ENCODE assay signal across 25 cellular contexts in genomic region chr10:5360318-5360915, GRCh38. TPM values are rescaled to one million over a fixed set of nuclear protein-coding genes. Genes with fewer than 3 reads are reported as not detected.
"Had no signal": no experiment of that assay in that cellular context is flagged by ENCODE, and none has a peak within 500 bp of the region (broad histone marks: within the 10 kb centered on the region; RNA-seq: fewer than 3 reads in every experiment).

No MANE protein-coding gene starts in this region.

- H3K4me3 Mint-ChIP-seq: activated CD4-positive, alpha-beta memory T cell treated with anti-CD3 and anti-CD28 coated beads for 36 hours; activated naive CD8-positive, alpha-beta T cell treated with anti-CD3 and anti-CD28 coated beads, Interleukin-2, amount 50 U/mL, for 24 hours; activated T-cell treated with anti-CD3 and anti-CD28 coated beads, Interleukin-2, amount 50 U/mL, for 72 hours; nephron; T-helper 17 cell had no signal

- H3K4me1 ChIP-seq: heart right ventricle, parathyroid adenoma, upper lobe of left lung had no signal

- H3K9me3 ChIP-seq: heart right ventricle, upper lobe of left lung had no signal

- DNase-seq: activated CD4-positive, alpha-beta memory T cell treated with anti-CD3 and anti-CD28 coated beads for 36 hours; activated CD4-positive, alpha-beta T cell treated with anti-CD3 and anti-CD28 coated beads for 48 hours; activated effector memory CD4-positive, alpha-beta T cell treated with Interleukin-2 at 50 U/mL for 16 hours; activated naive CD4-positive, alpha-beta T cell treated with anti-CD3 and anti-CD28 coated beads, Interleukin-2, amount 50 U/mL, for 16 hours; activated naive CD8-positive, alpha-beta T cell treated with anti-CD3 and anti-CD28 coated beads, Interleukin-2, amount 50 U/mL, for 24 hours; activated T-cell treated with anti-CD3 and anti-CD28 coated beads, Interleukin-2, amount 50 U/mL, for 72 hours; heart right ventricle; left ventricle myocardium superior; mammary epithelial cell; right cardiac atrium; stimulated activated CD4-positive, alpha-beta T cell treated with anti-CD3 and anti-CD28 coated beads, Interleukin-12 subunit alpha, Interleukin-12 subunit beta, amount 100 ng/mL, for 4 hours; stimulated activated CD4-positive, alpha-beta T cell treated with anti-CD3 and anti-CD28 coated beads, Interleukin-4, amount 100 ng/mL, for 4 hours; stimulated activated naive CD8-positive, alpha-beta T cell treated with anti-CD3 and anti-CD28 coated beads, Interleukin-15, Interleukin-2, amounts not matched to agents 100 U/mL and 50 U/mL, for 24 hours; T-helper 17 cell; upper lobe of left lung had no signal

- H3K36me3 ChIP-seq: cardiac muscle cell, heart right ventricle, upper lobe of left lung had no signal

- H3K9me3 Mint-ChIP-seq: activated CD4-positive, alpha-beta memory T cell treated with anti-CD3 and anti-CD28 coated beads for 36 hours; activated naive CD8-positive, alpha-beta T cell treated with anti-CD3 and anti-CD28 coated beads, Interleukin-2, amount 50 U/mL, for 24 hours; activated T-cell treated with anti-CD3 and anti-CD28 coated beads, Interleukin-2, amount 50 U/mL, for 72 hours had no signal

- FAIRE-seq: endometrium had no signal

- H3K4me1 Mint-ChIP-seq: T-helper 17 cell had no signal

- H3K27ac Mint-ChIP-seq: activated CD4-positive, alpha-beta memory T cell treated with anti-CD3 and anti-CD28 coated beads for 36 hours; activated naive CD8-positive, alpha-beta T cell treated with anti-CD3 and anti-CD28 coated beads, Interleukin-2, amount 50 U/mL, for 24 hours; activated T-cell treated with anti-CD3 and anti-CD28 coated beads, Interleukin-2, amount 50 U/mL, for 72 hours; nephron; T-helper 17 cell had no signal

- ATAC-seq: activated naive CD8-positive, alpha-beta T cell treated with anti-CD3 and anti-CD28 coated beads, Interleukin-2, amount 50 U/mL, for 24 hours; activated T-cell treated with anti-CD3 and anti-CD28 coated beads, Interleukin-2, amount 50 U/mL, for 72 hours; heart right ventricle; left ventricle myocardium superior; right cardiac atrium; stimulated activated naive CD8-positive, alpha-beta T cell treated with anti-CD3 and anti-CD28 coated beads, Interleukin-15, Interleukin-2, amounts not matched to agents 100 U/mL and 50 U/mL, for 24 hours; T-helper 17 cell had no signal

- H3K4me3 ChIP-seq: cardiac muscle cell, heart right ventricle, upper lobe of left lung had no signal

- H3K27me3 ChIP-seq: cardiac muscle cell, upper lobe of left lung had no signal

- H3K27ac ChIP-seq: cardiac muscle cell, heart right ventricle, parathyroid adenoma, upper lobe of left lung had no signal

- H3K36me3 Mint-ChIP-seq: activated CD4-positive, alpha-beta memory T cell treated with anti-CD3 and anti-CD28 coated beads for 36 hours had no signal

RNA-seq across cellular contexts. Expression of gene UCN3, which starts 4.3 kb away (rescaled TPM):
- total RNA-seq: activated CD4-positive, alpha-beta memory T cell treated with anti-CD3 and anti-CD28 coated beads for 36 hours; activated T-cell treated with anti-CD3 and anti-CD28 coated beads, Interleukin-2, amount 50 U/mL, for 72 hours; cardiac muscle cell; epithelial cell of proximal tubule; fibroblast of villous mesenchyme; heart right ventricle; kidney epithelial cell; left ventricle myocardium superior; mammary epithelial cell; myocyte; pulmonary artery endothelial cell; right cardiac atrium; subcutaneous adipose tissue; T-helper 17 cell had no signal
- polyA plus RNA-seq: cardiac muscle cell, heart right ventricle, mammary epithelial cell, right cardiac atrium had no signal

RNA-seq across cellular contexts. Expression of gene TUBAL3, which starts 44.2 kb away (rescaled TPM):
- total RNA-seq: activated CD4-positive, alpha-beta memory T cell treated with anti-CD3 and anti-CD28 coated beads for 36 hours; activated T-cell treated with anti-CD3 and anti-CD28 coated beads, Interleukin-2, amount 50 U/mL, for 72 hours; cardiac muscle cell; epithelial cell of proximal tubule; fibroblast of villous mesenchyme; myocyte; T-helper 17 cell had no signal
- polyA plus RNA-seq: cardiac muscle cell had no signal
